Comparison of ENCODE assay signal across 13 cellular contexts in genomic region chr12:13573698-13574321, GRCh38.
DNase-seq lines count a peak whose midpoint lies in the region; TF ChIP-seq lines count a peak whose summit lies in the region.
"Had no signal": no experiment of that assay in that cellular context is flagged by ENCODE, and none has a peak within 500 bp of the region (broad histone marks: within the 10 kb centered on the region; RNA-seq: fewer than 3 reads in every experiment).

No MANE protein-coding gene starts in this region.

- no peak overlapping the region for H3K18ac ChIP-seq in mesenchymal stem cell (ENCODE audit: low read depth in 1 of 2, low read length in 2 of 2)

- H3K27me3 ChIP-seq in MG63, result no peaks in the 10 kb centered on the region
- no peaks in the 10 kb centered on the region for H3K27me3 ChIP-seq in mammary epithelial cell (ENCODE audit: insufficient read depth, low read length)
- H3K27me3 ChIP-seq in mesenchymal stem cell (ENCODE audit: control insufficient read depth in 1 of 2, insufficient read depth in 1 of 2, low read length in 2 of 2), result no peaks in the 10 kb centered on the region
- H3K27me3 ChIP-seq in colonic mucosa, result no peaks in the 10 kb centered on the region
- no peaks in the 10 kb centered on the region for H3K27me3 ChIP-seq in esophagus muscularis mucosa
- no peaks in the 10 kb centered on the region for H3K27me3 ChIP-seq in adrenal gland

- H3K4me3 ChIP-seq in MG63 (no peak overlapping the region), mammary epithelial cell (replicated peaks in 1 of 3; ENCODE audit: insufficient read depth in 1 of 3, low read depth in 2 of 3, low read length in 3 of 3) (no peak overlapping the region), mesenchymal stem cell (ENCODE audit: insufficient read depth in 1 of 2, low read depth in 1 of 2, low read length in 2 of 2) (no peak overlapping the region), colonic mucosa (no peak overlapping the region), esophagus muscularis mucosa (no peak overlapping the region), adrenal gland (no peak overlapping the region)

- H3K79me1 ChIP-seq in mesenchymal stem cell (replicated peaks; ENCODE audit: low read length, poor library complexity, severe bottlenecking), result no peaks in the 10 kb centered on the region

- H4K91ac ChIP-seq in mesenchymal stem cell (ENCODE audit: low read length), result no peak overlapping the region

- no peak for TF ChIP-seq EP300 in esophagus muscularis mucosa (IDR thresholded peaks at IDR 0.05)

- H3K36me3 ChIP-seq in MG63 (no peaks in the 10 kb centered on the region), mammary epithelial cell (ENCODE audit: insufficient read depth, low read length) (no peaks in the 10 kb centered on the region), mesenchymal stem cell (ENCODE audit: control insufficient read depth in 1 of 2, insufficient read depth in 2 of 2, low read depth in 1 of 2, low read length in 2 of 2) (no peaks in the 10 kb centered on the region), colonic mucosa (no peaks in the 10 kb centered on the region), esophagus muscularis mucosa (no peaks in the 10 kb centered on the region), adrenal gland (replicated peaks in 1 of 2) (no peaks in the 10 kb centered on the region)

- no peak overlapping the region for H3K23ac ChIP-seq in mesenchymal stem cell (ENCODE audit: low read length in 2 of 2)

- dilution Hi-C loops in mammary epithelial cell (cut with HindIII; ENCODE audit: low sequenced_read_pairs), result no loop called here

- H3K4ac ChIP-seq in mesenchymal stem cell (ENCODE audit: low read depth in 1 of 2, low read length in 2 of 2), result no peak overlapping the region

- intact Hi-C loops in mammary epithelial cell (cut with micrococcal nuclease) (loop anchor here (10.0 kb wide), 1 partner anchor 81 kb away; no protein-coding TSS in a partner anchor), colonic mucosa (cut with DNase I) (no loop called here), esophagus muscularis mucosa (cut with DNase I) (no loop called here), adrenal gland (cut with DNase I) (no loop called here)

- CTCF ChIA-PET in mammary epithelial cell (lab: Charles Lee; ENCODE audit: low non-redundant PET), result no interaction called here

- H3K9ac ChIP-seq in mammary epithelial cell (ENCODE audit: insufficient read depth, low read length) (no peak overlapping the region), mesenchymal stem cell (ENCODE audit: low read length) (peak overlapping the region; percentile 46), colonic mucosa (ENCODE audit: low read depth in 2 of 2, low read length in 2 of 2) (no peak overlapping the region)

- no peak overlapping the region for H2BK12ac ChIP-seq in mesenchymal stem cell (ENCODE audit: low read length in 2 of 2)

- BruUV-seq in mammary epithelial cell (replicated peaks; lab: Mats Ljungman, UMichigan), result no TSS peak

- H3K4me1 ChIP-seq in mammary epithelial cell (ENCODE audit: insufficient read depth, low read length) (peaks cover 22% of the 10 kb centered on the region), mesenchymal stem cell (ENCODE audit: control insufficient read depth, insufficient read depth, low read depth, low read length) (no peaks in the 10 kb centered on the region), colonic mucosa (no peaks in the 10 kb centered on the region), esophagus muscularis mucosa (no peaks in the 10 kb centered on the region), adrenal gland (replicated peaks in 1 of 2) (no peaks in the 10 kb centered on the region)

- no peaks in the 10 kb centered on the region for H3K9me3 ChIP-seq in MG63
- H3K9me3 ChIP-seq in mammary epithelial cell (replicated peaks; ENCODE audit: insufficient read depth, low read length), result no peaks in the 10 kb centered on the region
- no peaks in the 10 kb centered on the region for H3K9me3 ChIP-seq in mesenchymal stem cell (ENCODE audit: control insufficient read depth, low read length)
- no peaks in the 10 kb centered on the region for H3K9me3 ChIP-seq in colonic mucosa
- no peaks in the 10 kb centered on the region for H3K9me3 ChIP-seq in esophagus muscularis mucosa
- no peaks in the 10 kb centered on the region for H3K9me3 ChIP-seq in adrenal gland (replicated peaks in 1 of 3)

- TF ChIP-seq CTCF in mammary epithelial cell (conservative IDR thresholded peaks at IDR 0.05 in 1 of 2, IDR thresholded peaks at IDR 0.05 in 1 of 2; ENCODE audit: extremely low read depth in 1 of 2, insufficient read depth in 1 of 2, low read depth in 1 of 2, low read length in 2 of 2) (no peak), colonic mucosa (IDR thresholded peaks at IDR 0.05) (no peak), esophagus muscularis mucosa (IDR thresholded peaks at IDR 0.05) (no peak), adrenal gland (IDR thresholded peaks at IDR 0.05) (no peak)

- no peaks in the 10 kb centered on the region for H3K79me2 ChIP-seq in mammary epithelial cell (ENCODE audit: insufficient read depth, low read length)

- H2BK5ac ChIP-seq in mesenchymal stem cell (ENCODE audit: low read depth, low read length, poor library complexity, severe bottlenecking), result no peak overlapping the region

- H2BK15ac ChIP-seq in mesenchymal stem cell (ENCODE audit: low read depth, poor library complexity, severe bottlenecking), result no peak overlapping the region

- no peak overlapping the region for H4K8ac ChIP-seq in mesenchymal stem cell (ENCODE audit: low read length)

- H2AFZ ChIP-seq in mammary epithelial cell (ENCODE audit: low read depth, low read length) (no peak overlapping the region), mesenchymal stem cell (ENCODE audit: low read depth, low read length) (no peak overlapping the region)

- in situ Hi-C loops in mammary epithelial cell (cut with MboI; ENCODE audit: low sequenced_read_pairs in 2 of 2), result no loop called here

- H4K20me1 ChIP-seq in mammary epithelial cell (ENCODE audit: insufficient read depth, low read length), result no peaks in the 10 kb centered on the region

- H3K14ac ChIP-seq in mesenchymal stem cell (ENCODE audit: low read length in 2 of 2), result no peak overlapping the region

- no peak overlapping the region for H2AK5ac ChIP-seq in mesenchymal stem cell (ENCODE audit: low read length, severe bottlenecking)

- H3K4me2 ChIP-seq in mammary epithelial cell (ENCODE audit: insufficient read depth, low read depth, low read length), result no peak overlapping the region
- H3K4me2 ChIP-seq in mesenchymal stem cell (ENCODE audit: low read length, poor library complexity, severe bottlenecking), result no peak overlapping the region

- 30% methylated on average over 3 of the region's 3 CpGs for WGBS in mammary epithelial cell (ENCODE audit: low coverage, missing lambda C conversion rate)
- 20% methylated on average over 1 of the region's 3 CpGs for WGBS in mesenchymal stem cell
- 55% methylated on average over 3 of the region's 3 CpGs for WGBS in esophagus muscularis mucosa
- WGBS in adrenal gland, 4 donors, result 29 to 48% (median 45%) methylated on average over 3 of the region's 3 CpGs

- H2BK120ac ChIP-seq in mesenchymal stem cell (ENCODE audit: low read depth, low read length), result no peak overlapping the region

- DNase-seq in AG20443 (ENCODE audit: low spot score) (peak; percentile 86), MG63 (peak; percentile 61), mammary epithelial cell (peak; percentile 82), mesenchymal stem cell (no peak), colonic mucosa (no peak), esophagus muscularis mucosa (ENCODE audit: extremely low spot score) (no peak), NCI-H2196 treated with DMSO at 0.1 percent for 48 hours (lab: John Stamatoyannopoulos, UW; ENCODE audit: unreplicated experiment) (no peak), adrenal gland (no peak)
- DNase-seq: CD4-positive, CD25-positive, alpha-beta regulatory T cell; kidney glomerular epithelial cell; NCI-H1436; nucleus accumbens; T-helper 9 cell had no signal

- H3K27ac ChIP-seq in mammary epithelial cell (ENCODE audit: insufficient read depth, low read depth, low read length), result peak overlapping the region; percentile 2
- H3K27ac ChIP-seq in mesenchymal stem cell (ENCODE audit: low read length, poor library complexity, severe bottlenecking), result no peak overlapping the region
- H3K27ac ChIP-seq in colonic mucosa, result no peak overlapping the region
- H3K27ac ChIP-seq in esophagus muscularis mucosa (replicated peaks in 1 of 4), result no peak overlapping the region
- no peak overlapping the region for H3K27ac ChIP-seq in adrenal gland

- no peak for TF ChIP-seq POLR2A in esophagus muscularis mucosa (IDR thresholded peaks at IDR 0.05; ENCODE audit: low read depth)
- no peak for TF ChIP-seq POLR2A in adrenal gland (IDR thresholded peaks at IDR 0.05)

Comparison
In these comparisons a context has a peak if more than half of its experiments do, and no peak if none do; other contexts are left out.
1. DNase-seq: peak in AG20443 (single experiment), MG63 (single experiment) and mammary epithelial cell (single experiment); none in mesenchymal stem cell (single experiment), colonic mucosa (single experiment), esophagus muscularis mucosa (single experiment), NCI-H2196 treated with DMSO at 0.1 percent for 48 hours (single experiment) and adrenal gland (0 of 7).